ENCODE assay signal across 8 cellular contexts in genomic region chr19:47112664-47113445, GRCh38. TPM values are rescaled to one million over a fixed set of nuclear protein-coding genes. Genes with fewer than 3 reads are reported as not detected.
DNase-seq lines count a peak whose midpoint lies in the region; ATAC-seq and TF ChIP-seq lines count a peak whose summit lies in the region.

No MANE protein-coding gene starts in this region.

- H3K9me3 ChIP-seq in OCI-LY1 (ENCODE audit: low read length), result no peaks in the 10 kb centered on the region

- no peaks in the 10 kb centered on the region for H4K20me1 ChIP-seq in OCI-LY1 (ENCODE audit: insufficient read depth, low read length)

- peak overlapping the region; percentile 94 for H3K4me3 ChIP-seq in OCI-LY1 (ENCODE audit: low read depth, low read length, poor library complexity, severe bottlenecking)

- H3K9me2 ChIP-seq in OCI-LY1 (ENCODE audit: low read depth, low read length), result no peaks in the 10 kb centered on the region

- no peaks in the 10 kb centered on the region for H3K9me3 Mint-ChIP-seq in endothelial cell (ENCODE audit: unreplicated experiment)
- H3K9me3 Mint-ChIP-seq in mesothelial cell of epicardium, result no peaks in the 10 kb centered on the region

- DNase-seq in DMS 273 (lab: John Stamatoyannopoulos, UW; ENCODE audit: unreplicated experiment) (peak; percentile 100), HuH-7 (ENCODE audit: low spot score) (peak; percentile 88), activated T-cell treated with anti-CD3 and anti-CD28 coated beads for 1 hour (ENCODE audit: low read depth) (peak; percentile 97), endothelial cell (ENCODE audit: low spot score) (peak; percentile 99), mesothelial cell of epicardium (ENCODE audit: low spot score in 2 of 2, unreplicated experiment in 2 of 2) (peak; percentile 99)
- peak; percentile 99 for DNase-seq in stimulated activated CD8-positive, alpha-beta memory T cell treated with anti-CD3 and anti-CD28 coated beads, Interleukin-15, amount 100 ng/mL, for 4 hours (ENCODE audit: low read depth in 2 of 2)

- H3K9ac ChIP-seq in OCI-LY1 (ENCODE audit: low read length), result peak overlapping the region; percentile 99

- H3K4me2 ChIP-seq in OCI-LY1 (ENCODE audit: low read length), result peak overlapping the region; percentile 86

- TF ChIP-seq CTCF in OCI-LY1 (IDR thresholded peaks at IDR 0.05; ENCODE audit: low read length) (no peak), endothelial cell (IDR thresholded peaks at IDR 0.05; ENCODE audit: unreplicated experiment) (no peak), mesothelial cell of epicardium (IDR thresholded peaks at IDR 0.05; ENCODE audit: unreplicated experiment) (no peak)

- H3K79me2 ChIP-seq in OCI-LY1 (ENCODE audit: insufficient read depth, low read length), result peaks cover 32% of the 10 kb centered on the region

- H3K4me1 Mint-ChIP-seq in endothelial cell (ENCODE audit: unreplicated experiment) (peaks cover 37% of the 10 kb centered on the region), mesothelial cell of epicardium (peaks cover 46% of the 10 kb centered on the region)

- no peaks in the 10 kb centered on the region for H3F3A ChIP-seq in OCI-LY1 (ENCODE audit: insufficient read depth, low read length)

- peak; percentile 68 for ATAC-seq in GM21526 (IDR thresholded peaks at IDR 0.05; ENCODE audit: low FRiP score, unreplicated experiment)

- peaks cover 9% of the 10 kb centered on the region for H3K27me3 Mint-ChIP-seq in endothelial cell (ENCODE audit: unreplicated experiment)
- H3K27me3 Mint-ChIP-seq in mesothelial cell of epicardium (ENCODE audit: low read depth), result no peaks in the 10 kb centered on the region

- peak overlapping the region; percentile 93 for H3K27ac ChIP-seq in OCI-LY1 (ENCODE audit: low read depth, low read length, poor library complexity, severe bottlenecking)

- no peak overlapping the region for H2AFZ ChIP-seq in OCI-LY1 (ENCODE audit: low read length)

- peaks cover 24% of the 10 kb centered on the region for H3K36me3 ChIP-seq in OCI-LY1 (ENCODE audit: insufficient read depth, low read length)

- no peaks in the 10 kb centered on the region for H3K27me3 ChIP-seq in OCI-LY1 (ENCODE audit: insufficient read depth, low read length)

- H3K27ac Mint-ChIP-seq in endothelial cell (ENCODE audit: unreplicated experiment) (peak overlapping the region; percentile 100), mesothelial cell of epicardium (peak overlapping the region; percentile 100)

- H3K4me1 ChIP-seq in OCI-LY1 (ENCODE audit: insufficient read depth, low read length, severe bottlenecking), result peaks cover 32% of the 10 kb centered on the region

- peaks cover 28% of the 10 kb centered on the region for H3K36me3 Mint-ChIP-seq in endothelial cell (ENCODE audit: low read depth, unreplicated experiment)
- no peaks in the 10 kb centered on the region for H3K36me3 Mint-ChIP-seq in mesothelial cell of epicardium

- H3K4me3 Mint-ChIP-seq in endothelial cell (ENCODE audit: unreplicated experiment) (peak overlapping the region; percentile 98), mesothelial cell of epicardium (peak overlapping the region; percentile 89)

RNA-seq across cellular contexts. Expression of gene ZC3H4, which starts 0.7 kb away (rescaled TPM):
- total RNA-seq in endothelial cell (ENCODE audit: unreplicated experiment) (56.7 TPM), mesothelial cell of epicardium (65.3 to 68.7 TPM (median 67.9 TPM) in 3 replicates)

RNA-seq across cellular contexts. Expression of gene SAE1, which starts 17.8 kb away (rescaled TPM):
- 134 TPM for total RNA-seq in endothelial cell (ENCODE audit: unreplicated experiment)
- 137 to 141 TPM (median 138 TPM) in 3 replicates for total RNA-seq in mesothelial cell of epicardium

Comparison
In these comparisons a context has a peak if more than half of its experiments do, and no peak if none do; other contexts are left out.
1. Peak in every context shown above with its lines: DNase-seq, ATAC-seq, H3K4me3 ChIP-seq and H3K27ac ChIP-seq.